In genomic region chr11:84137960-84138359, GRCh38 we compare ENCODE assay signal across 20 cellular contexts.
DNase-seq lines count a peak whose midpoint lies in the region; ATAC-seq lines count a peak whose summit lies in the region.
"Had no signal": no experiment of that assay in that cellular context is flagged by ENCODE, and none has a peak within 500 bp of the region (broad histone marks: within the 10 kb centered on the region; RNA-seq: fewer than 3 reads in every experiment).

No MANE protein-coding gene starts in this region.

- DNase-seq in caudate nucleus (lab: John Stamatoyannopoulos, UW) (no peak), substantia nigra (lab: John Stamatoyannopoulos, UW) (no peak)
- no peak for DNase-seq in CD4-positive, alpha-beta memory T cell
- no peak for DNase-seq in effector memory CD4-positive, alpha-beta T cell
- DNase-seq: ACHN; BE2C; CD4-positive, alpha-beta T cell; DMS153; DMS79; GDM1; GOT3; H7; HFFc6; KBM-7 had no signal

- intact Hi-C loops in CD4-positive, alpha-beta memory T cell (cut with micrococcal nuclease): no loop called here

- H3K9me3 ChIP-seq in CD4-positive, alpha-beta memory T cell (ENCODE audit: control insufficient read depth in 1 of 2, low read length in 2 of 2): no peaks in the 10 kb centered on the region
- H3K9me3 ChIP-seq in effector memory CD4-positive, alpha-beta T cell (ENCODE audit: control insufficient read depth, low read length): no peaks in the 10 kb centered on the region
- H3K9me3 ChIP-seq: BE2C had no signal

- no peaks in the 10 kb centered on the region for H3K4me1 Mint-ChIP-seq in CD4-positive, alpha-beta memory T cell
- H3K4me1 Mint-ChIP-seq: IgD-negative memory B cell had no signal

- no peaks in the 10 kb centered on the region for H3K4me1 ChIP-seq in CD4-positive, alpha-beta memory T cell (ENCODE audit: insufficient read depth, low read length)
- H3K4me1 ChIP-seq in effector memory CD4-positive, alpha-beta T cell (ENCODE audit: control insufficient read depth, insufficient read depth, low read length, poor library complexity, severe bottlenecking): no peaks in the 10 kb centered on the region

- CTCF ChIA-PET in CD4-positive, alpha-beta memory T cell (lab: Charles Lee; ENCODE audit: partially characterized antibody): no interaction called here

- POLR2A ChIA-PET in CD4-positive, alpha-beta memory T cell (lab: Charles Lee; ENCODE audit: partially characterized antibody): no interaction called here

- no peaks in the 10 kb centered on the region for H3K36me3 Mint-ChIP-seq in CD4-positive, alpha-beta memory T cell
- H3K36me3 Mint-ChIP-seq: IgD-negative memory B cell had no signal

- no peak overlapping the region for H3K27ac Mint-ChIP-seq in CD4-positive, alpha-beta memory T cell
- H3K27ac Mint-ChIP-seq: CD4-positive, alpha-beta T cell; HFFc6; IgD-negative memory B cell had no signal

- peak overlapping the region; percentile 29 for H3K27ac ChIP-seq in caudate nucleus (ENCODE audit: low read depth, low read length)
- peak overlapping the region; percentile 61 for H3K27ac ChIP-seq in substantia nigra (ENCODE audit: low read depth, low read length, poor library complexity, severe bottlenecking)
- H3K27ac ChIP-seq in CD4-positive, alpha-beta memory T cell (ENCODE audit: low read depth, low read length): no peak overlapping the region
- H3K27ac ChIP-seq in effector memory CD4-positive, alpha-beta T cell (ENCODE audit: insufficient read depth, low read length, poor library complexity, severe bottlenecking): no peak overlapping the region
- H3K27ac ChIP-seq: C4-2B had no signal

- peak; percentile 52 for ATAC-seq in HG02981 (IDR thresholded peaks at IDR 0.05; ENCODE audit: unreplicated experiment)
- no peak for ATAC-seq in HG02571 (IDR thresholded peaks at IDR 0.05; ENCODE audit: unreplicated experiment)
- ATAC-seq: HCT116, HepG2 had no signal

- no peaks in the 10 kb centered on the region for H3K27me3 Mint-ChIP-seq in CD4-positive, alpha-beta memory T cell
- H3K27me3 Mint-ChIP-seq: CD4-positive, alpha-beta T cell; IgD-negative memory B cell had no signal

- no peak overlapping the region for H3K4me3 Mint-ChIP-seq in CD4-positive, alpha-beta memory T cell
- H3K4me3 Mint-ChIP-seq: CD4-positive, alpha-beta T cell; HFFc6; IgD-negative memory B cell had no signal

- H3K27me3 ChIP-seq in CD4-positive, alpha-beta memory T cell (ENCODE audit: insufficient read depth, low read length): no peaks in the 10 kb centered on the region
- no peaks in the 10 kb centered on the region for H3K27me3 ChIP-seq in effector memory CD4-positive, alpha-beta T cell (replicated peaks; ENCODE audit: control insufficient read depth, insufficient read depth, low read length, poor library complexity, severe bottlenecking)
- H3K27me3 ChIP-seq: BE2C had no signal

- no peak overlapping the region for H3K4me3 ChIP-seq in CD4-positive, alpha-beta memory T cell (ENCODE audit: low read length in 2 of 2)
- no peak overlapping the region for H3K4me3 ChIP-seq in effector memory CD4-positive, alpha-beta T cell (ENCODE audit: insufficient read depth, low read depth, low read length, poor library complexity, severe bottlenecking)

- H3K36me3 ChIP-seq in CD4-positive, alpha-beta memory T cell (ENCODE audit: insufficient read depth, low read length): no peaks in the 10 kb centered on the region
- H3K36me3 ChIP-seq in effector memory CD4-positive, alpha-beta T cell (ENCODE audit: control insufficient read depth, insufficient read depth, low read length): no peaks in the 10 kb centered on the region
- H3K36me3 ChIP-seq: BE2C had no signal

- peaks cover 0 to 21% (median 9%) of the 10 kb centered on the region in 8 donors for H3K9me3 Mint-ChIP-seq in CD4-positive, alpha-beta memory T cell

Comparison
In these comparisons a context has a peak if more than half of its experiments do, and no peak if none do; other contexts are left out.
1. H3K27ac ChIP-seq: peak in caudate nucleus (single experiment) and substantia nigra (single experiment); none in CD4-positive, alpha-beta memory T cell (single experiment) and effector memory CD4-positive, alpha-beta T cell (single experiment).